In genomic region chr9:36251428-36251827, GRCh38 we compare ENCODE assay signal across 29 cellular contexts.
"Had no signal": no experiment of that assay in that cellular context is flagged by ENCODE, and none has a peak within 500 bp of the region (broad histone marks: within the 10 kb centered on the region; RNA-seq: fewer than 3 reads in every experiment).

No MANE protein-coding gene starts in this region.

- H3K9me3 Mint-ChIP-seq: activated CD4-positive, alpha-beta memory T cell treated with anti-CD3 and anti-CD28 coated beads, Interleukin-2, amount 10 ng/mL, durations not matched to agents 7 days and 5 days; activated CD4-positive, alpha-beta T cell treated with anti-CD3 and anti-CD28 coated beads, Interleukin-2, amount 10 ng/mL, durations not matched to agents 7 days and 5 days; activated naive CD4-positive, alpha-beta T cell treated with anti-CD3 and anti-CD28 coated beads for 36 hours; activated naive CD4-positive, alpha-beta T cell treated with anti-CD3 and anti-CD28 coated beads, Interleukin-2, amount 50 U/mL, for 24 hours; activated naive CD8-positive, alpha-beta T cell treated with anti-CD3 and anti-CD28 coated beads for 36 hours; activated naive CD8-positive, alpha-beta T cell treated with anti-CD3 and anti-CD28 coated beads, Interleukin-2, amount 50 U/mL, for 24 hours; activated T-helper 1 cell treated with anti-CD3 and anti-CD28 coated beads, Interleukin-12 subunit alpha, Interleukin-12 subunit beta, Interleukin-2, Interleukin-4 antibody, amounts not matched to agents 30 ng/mL and 10 ng/mL and 1 ng/mL, durations not matched to agents 14 hours and 24 hours and 36 hours; activated T-helper 2 cell treated with anti-CD3 and anti-CD28 coated beads, Interferon-gamma antibody, Interleukin-2, Interleukin-4, amounts not matched to agents 10 μg/mL and 5 μg/mL and 100 μg/mL, durations not matched to agents 14 hours and 24 hours and 36 hours; dendritic cell treated with granulocyte-macrophage colony-stimulating factor and Interleukin-4, amounts not matched to agents 40 ng/mL and 50 ng/mL, for 4 days; endodermal cell; WTC11 had no signal

- DNase-seq: activated CD4-positive, alpha-beta memory T cell treated with anti-CD3 and anti-CD28 coated beads, Interleukin-2, amount 10 ng/mL, durations not matched to agents 7 days and 5 days; activated CD4-positive, alpha-beta T cell treated with anti-CD3 and anti-CD28 coated beads for 1 hour; activated CD4-positive, alpha-beta T cell treated with anti-CD3 and anti-CD28 coated beads for 4 hours; activated CD4-positive, alpha-beta T cell treated with anti-CD3 and anti-CD28 coated beads, Interleukin-2, amount 10 ng/mL, durations not matched to agents 7 days and 5 days; activated CD4-positive, alpha-beta T cell treated with anti-CD3 and anti-CD28 coated beads, Interleukin-2, amount 50 U/mL, for 4 hours; activated CD8-positive, alpha-beta memory T cell treated with anti-CD3 and anti-CD28 coated beads, Interleukin-2, amount 50 U/mL, for 48 hours; activated effector memory CD4-positive, alpha-beta T cell treated with anti-CD3 and anti-CD28 coated beads, Interleukin-2, amount 50 U/mL, for 16 hours; activated naive CD4-positive, alpha-beta T cell treated with anti-CD3 and anti-CD28 coated beads for 36 hours; activated naive CD8-positive, alpha-beta T cell treated with anti-CD3 and anti-CD28 coated beads for 36 hours; activated naive CD8-positive, alpha-beta T cell treated with anti-CD3 and anti-CD28 coated beads, Interleukin-2, amount 50 U/mL, for 24 hours; activated T-cell treated with anti-CD3 and anti-CD28 coated beads, Interleukin-2, amount 50 U/mL, for 48 hours; amygdala; aorta; body of pancreas; caudate nucleus; colonic mucosa; dorsolateral prefrontal cortex; effector memory CD4-positive, alpha-beta T cell; foreskin fibroblast; head of caudate nucleus; T-helper 2 cell had no signal

- ATAC-seq: activated naive CD8-positive, alpha-beta T cell treated with anti-CD3 and anti-CD28 coated beads, Interleukin-2, amount 50 U/mL, for 24 hours; body of pancreas; esophagus mucosa; WTC11 had no signal

- H3K9me3 ChIP-seq: adrenal gland, body of pancreas, colonic mucosa had no signal

- H3K36me3 ChIP-seq: colonic mucosa had no signal

- H3K36me3 Mint-ChIP-seq: activated naive CD8-positive, alpha-beta T cell treated with anti-CD3 and anti-CD28 coated beads for 36 hours; WTC11 had no signal

- H3K27ac ChIP-seq: body of pancreas, colonic mucosa had no signal

- H3K27ac Mint-ChIP-seq: activated CD4-positive, alpha-beta memory T cell treated with anti-CD3 and anti-CD28 coated beads, Interleukin-2, amount 10 ng/mL, durations not matched to agents 7 days and 5 days; activated CD4-positive, alpha-beta T cell treated with anti-CD3 and anti-CD28 coated beads, Interleukin-2, amount 10 ng/mL, durations not matched to agents 7 days and 5 days; activated naive CD4-positive, alpha-beta T cell treated with anti-CD3 and anti-CD28 coated beads for 36 hours; activated naive CD4-positive, alpha-beta T cell treated with anti-CD3 and anti-CD28 coated beads, Interleukin-2, amount 50 U/mL, for 24 hours; activated naive CD8-positive, alpha-beta T cell treated with anti-CD3 and anti-CD28 coated beads for 36 hours; activated T-helper 1 cell treated with anti-CD3 and anti-CD28 coated beads, Interleukin-12 subunit alpha, Interleukin-12 subunit beta, Interleukin-2, Interleukin-4 antibody, amounts not matched to agents 30 ng/mL and 10 ng/mL and 1 ng/mL, durations not matched to agents 14 hours and 24 hours and 36 hours; dendritic cell treated with granulocyte-macrophage colony-stimulating factor and Interleukin-4, amounts not matched to agents 40 ng/mL and 50 ng/mL, for 4 days; endodermal cell had no signal

- H3K4me3 ChIP-seq: adrenal gland, body of pancreas, colonic mucosa, dorsolateral prefrontal cortex had no signal

- H3K4me1 Mint-ChIP-seq: endodermal cell, WTC11 had no signal

- H3K27me3 Mint-ChIP-seq: activated CD4-positive, alpha-beta memory T cell treated with anti-CD3 and anti-CD28 coated beads, Interleukin-2, amount 10 ng/mL, durations not matched to agents 7 days and 5 days; activated CD4-positive, alpha-beta T cell treated with anti-CD3 and anti-CD28 coated beads, Interleukin-2, amount 10 ng/mL, durations not matched to agents 7 days and 5 days; activated naive CD4-positive, alpha-beta T cell treated with anti-CD3 and anti-CD28 coated beads, Interleukin-2, amount 50 U/mL, for 24 hours; activated naive CD8-positive, alpha-beta T cell treated with anti-CD3 and anti-CD28 coated beads for 36 hours; activated naive CD8-positive, alpha-beta T cell treated with anti-CD3 and anti-CD28 coated beads, Interleukin-2, amount 50 U/mL, for 24 hours; dendritic cell treated with granulocyte-macrophage colony-stimulating factor and Interleukin-4, amounts not matched to agents 40 ng/mL and 50 ng/mL, for 4 days had no signal

- H3K27me3 ChIP-seq: adrenal gland, body of pancreas, colonic mucosa, dorsolateral prefrontal cortex had no signal

- H3K4me1 ChIP-seq: body of pancreas, colonic mucosa had no signal

- H3K4me3 Mint-ChIP-seq: activated CD4-positive, alpha-beta memory T cell treated with anti-CD3 and anti-CD28 coated beads, Interleukin-2, amount 10 ng/mL, durations not matched to agents 7 days and 5 days; activated CD4-positive, alpha-beta T cell treated with anti-CD3 and anti-CD28 coated beads, Interleukin-2, amount 10 ng/mL, durations not matched to agents 7 days and 5 days; activated naive CD4-positive, alpha-beta T cell treated with anti-CD3 and anti-CD28 coated beads for 36 hours; activated naive CD4-positive, alpha-beta T cell treated with anti-CD3 and anti-CD28 coated beads, Interleukin-2, amount 50 U/mL, for 24 hours; activated naive CD8-positive, alpha-beta T cell treated with anti-CD3 and anti-CD28 coated beads for 36 hours; activated naive CD8-positive, alpha-beta T cell treated with anti-CD3 and anti-CD28 coated beads, Interleukin-2, amount 50 U/mL, for 24 hours; activated T-helper 1 cell treated with anti-CD3 and anti-CD28 coated beads, Interleukin-12 subunit alpha, Interleukin-12 subunit beta, Interleukin-2, Interleukin-4 antibody, amounts not matched to agents 30 ng/mL and 10 ng/mL and 1 ng/mL, durations not matched to agents 14 hours and 24 hours and 36 hours; dendritic cell treated with granulocyte-macrophage colony-stimulating factor and Interleukin-4, amounts not matched to agents 40 ng/mL and 50 ng/mL, for 4 days; endodermal cell; WTC11 had no signal
